24 cellular contexts compared by ENCODE assay signal in the genomic region with DNA sequence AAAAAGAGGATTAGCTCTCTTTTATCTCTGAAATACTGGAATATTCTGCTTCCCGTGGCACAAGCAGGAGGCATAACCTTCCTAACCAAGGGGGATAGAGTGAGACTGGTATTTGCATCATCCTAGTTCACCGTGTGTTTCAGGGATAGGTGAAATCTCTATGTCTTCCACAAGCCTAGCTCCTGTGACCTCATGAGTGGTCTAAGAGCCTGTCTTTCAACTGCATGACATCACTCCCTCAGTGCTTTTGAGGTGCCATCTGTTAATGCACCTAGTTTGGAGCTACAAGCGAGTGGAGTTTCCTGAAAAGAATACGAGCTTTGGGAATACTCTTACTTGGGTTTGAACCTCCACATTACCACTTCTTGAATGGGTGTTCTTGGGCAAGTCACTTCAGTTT.
"Had no signal": no experiment of that assay in that cellular context is flagged by ENCODE, and none has a peak within 500 bp of the region (broad histone marks: within the 10 kb centered on the region; RNA-seq: fewer than 3 reads in every experiment).

No MANE protein-coding gene starts in this region.

- H3K27ac Mint-ChIP-seq: activated CD4-positive, alpha-beta memory T cell treated with anti-CD3 and anti-CD28 coated beads, Interleukin-2, amount 10 ng/mL, durations not matched to agents 7 days and 5 days; activated CD4-positive, alpha-beta T cell treated with anti-CD3 and anti-CD28 coated beads for 36 hours; activated naive CD4-positive, alpha-beta T cell treated with anti-CD3 and anti-CD28 coated beads for 36 hours; activated naive CD8-positive, alpha-beta T cell; activated T-helper 17 cell treated with anti-CD3 and anti-CD28 coated beads, Interleukin-2, amount 50 U/mL, for 72 hours had no signal

- H3K4me3 Mint-ChIP-seq: activated CD4-positive, alpha-beta memory T cell treated with anti-CD3 and anti-CD28 coated beads, Interleukin-2, amount 10 ng/mL, durations not matched to agents 7 days and 5 days; activated CD4-positive, alpha-beta T cell treated with anti-CD3 and anti-CD28 coated beads for 36 hours; activated naive CD4-positive, alpha-beta T cell treated with anti-CD3 and anti-CD28 coated beads for 36 hours; activated naive CD8-positive, alpha-beta T cell; activated T-helper 17 cell treated with anti-CD3 and anti-CD28 coated beads, Interleukin-2, amount 50 U/mL, for 72 hours had no signal

- H3K9ac ChIP-seq: SK-N-SH had no signal

- H3K4me2 ChIP-seq: SK-N-SH had no signal

- H3K27me3 Mint-ChIP-seq: activated CD4-positive, alpha-beta memory T cell treated with anti-CD3 and anti-CD28 coated beads, Interleukin-2, amount 10 ng/mL, durations not matched to agents 7 days and 5 days had no signal

- H3K36me3 ChIP-seq: SJCRH30 had no signal

- H3K27me3 ChIP-seq: brain microvascular endothelial cell, SJCRH30 had no signal

- ATAC-seq: activated CD4-positive, alpha-beta T cell treated with anti-CD3 and anti-CD28 coated beads for 36 hours; activated T-helper 17 cell treated with anti-CD3 and anti-CD28 coated beads, Interleukin-2, amount 50 U/mL, for 72 hours had no signal

- H3K4me1 Mint-ChIP-seq: activated CD4-positive, alpha-beta memory T cell treated with anti-CD3 and anti-CD28 coated beads, Interleukin-2, amount 10 ng/mL, durations not matched to agents 7 days and 5 days; activated CD4-positive, alpha-beta T cell treated with anti-CD3 and anti-CD28 coated beads for 36 hours; activated T-helper 17 cell treated with anti-CD3 and anti-CD28 coated beads, Interleukin-2, amount 50 U/mL, for 72 hours had no signal

- H3K27ac ChIP-seq: brain microvascular endothelial cell, VCaP had no signal

- H3K36me3 Mint-ChIP-seq: activated naive CD8-positive, alpha-beta T cell had no signal

- DNase-seq: activated CD4-positive, alpha-beta memory T cell treated with anti-CD3 and anti-CD28 coated beads, Interleukin-2, amount 10 ng/mL, durations not matched to agents 7 days and 5 days; activated CD4-positive, alpha-beta T cell treated with anti-CD3 and anti-CD28 coated beads for 36 hours; activated CD4-positive, alpha-beta T cell treated with anti-CD3 and anti-CD28 coated beads, Interleukin-2, amount 50 U/mL, for 1 hour; activated gamma-delta T cell; activated naive CD4-positive, alpha-beta T cell treated with anti-CD3 and anti-CD28 coated beads for 36 hours; activated T-cell treated with anti-CD3 and anti-CD28 coated beads for 4 hours; activated T-cell treated with anti-CD3 and anti-CD28 coated beads, Interleukin-2, amount 50 U/mL, for 48 hours; brain microvascular endothelial cell; NCI-H1048; NCI-H146; NCI-H187 treated with DMSO at 0.1 percent for 48 hours; NCI-H2081 treated with DMSO at 0.1 percent for 48 hours; NCI-H345; NCI-H510A; NCI-H526 treated with DMSO at 0.1 percent for 48 hours; NCI-H82; Right ventricle myocardium superior; RPMI8226; SK-N-SH; T-helper 1 cell had no signal

- H3K9me3 ChIP-seq: SJCRH30, SK-N-SH had no signal

- H3K9me3 Mint-ChIP-seq: activated CD4-positive, alpha-beta memory T cell treated with anti-CD3 and anti-CD28 coated beads, Interleukin-2, amount 10 ng/mL, durations not matched to agents 7 days and 5 days; activated naive CD4-positive, alpha-beta T cell treated with anti-CD3 and anti-CD28 coated beads for 36 hours; activated T-helper 17 cell treated with anti-CD3 and anti-CD28 coated beads, Interleukin-2, amount 50 U/mL, for 72 hours had no signal
